ENCODE assay signal across 18 cellular contexts in the genomic region with DNA sequence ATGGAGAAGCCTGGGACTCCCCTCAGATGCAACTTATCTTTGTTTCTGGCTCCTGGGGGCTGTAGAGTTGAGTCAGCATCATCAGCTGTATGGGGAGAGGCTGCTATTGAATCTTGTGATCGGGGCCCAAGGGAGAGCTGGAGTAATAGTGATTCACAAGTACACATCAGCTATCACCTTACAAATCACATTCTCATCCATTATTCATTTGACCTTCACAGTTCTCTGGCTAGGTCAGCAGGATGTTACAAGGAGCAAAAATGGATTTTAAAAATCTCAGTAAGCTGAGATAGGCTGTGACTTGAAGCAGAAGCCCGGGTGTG.
DNase-seq lines count a peak whose midpoint lies in the region; ATAC-seq and TF ChIP-seq lines count a peak whose summit lies in the region.
"Had no signal": no experiment of that assay in that cellular context is flagged by ENCODE, and none has a peak within 500 bp of the region (broad histone marks: within the 10 kb centered on the region; RNA-seq: fewer than 3 reads in every experiment).

No MANE protein-coding gene starts in this region.

- TF ChIP-seq CTCF in IMR-90 (conservative IDR thresholded peaks at IDR 0.05; ENCODE audit: low read depth, low read length) (no peak), brain microvascular endothelial cell (IDR thresholded peaks at IDR 0.05; ENCODE audit: low read depth, low read length, missing control alignments) (no peak), coronary artery (IDR thresholded peaks at IDR 0.05) (no peak)

- CTCF ChIA-PET in IMR-90 (lab: Yijun Ruan, JAX), result interaction anchor here (0.9 to 1.5 kb wide), 3 partner anchors 10 to 547 kb away, joined by 3 to 6 read pairs (median 3); no protein-coding TSS in a partner anchor

- H3K56ac ChIP-seq in IMR-90 (ENCODE audit: extremely low read depth, insufficient read depth, low read length), result no peak overlapping the region

- no CpG with 5 or more reads among the region's 2 CpGs for WGBS in IMR-90 (ENCODE audit: extremely low coverage in 2 of 2, insufficient read length in 1 of 2), 2 experiments
- WGBS in mesenchymal stem cell, result 95% methylated on average over 1 of the region's 2 CpGs

- dilution Hi-C loops in IMR-90 (cut with HindIII; ENCODE audit: low sequenced_read_pairs, unreplicated experiment), result no loop called here

- no peak for TF ChIP-seq POLR2A in IMR-90 (IDR thresholded peaks at IDR 0.05; ENCODE audit: low read depth, low read length)

- DNase-seq in AG20443 (ENCODE audit: low spot score) (peak; percentile 46), IMR-90 (peak; percentile 62), brain microvascular endothelial cell (peak; percentile 24), mesenchymal stem cell (peak; percentile 20), coronary artery (ENCODE audit: low spot score) (no peak), NAMALWA (ENCODE audit: low spot score) (no peak), Ammon's horn (ENCODE audit: low spot score) (no peak), hepatic stellate cell (ENCODE audit: low spot score) (no peak)
- DNase-seq: DND-41; foreskin melanocyte; immature natural killer cell; NCI-H1048; NCI-H510A; posterior cingulate gyrus; stimulated activated CD8-positive, alpha-beta memory T cell treated with anti-CD3 and anti-CD28 coated beads, Interleukin-4, amount 100 ng/mL, for 48 hours had no signal

- H3K9me3 ChIP-seq in IMR-90 (ENCODE audit: control insufficient read depth, insufficient read depth, low read length) (no peaks in the 10 kb centered on the region), mesenchymal stem cell (ENCODE audit: control insufficient read depth, low read length) (peaks cover 4% of the 10 kb centered on the region)
- H3K9me3 ChIP-seq: tibial nerve had no signal

- H2AK5ac ChIP-seq in IMR-90 (ENCODE audit: low read depth, low read length) (no peak overlapping the region), mesenchymal stem cell (ENCODE audit: low read length, severe bottlenecking) (no peak overlapping the region)

- H3K4me3 ChIP-seq in IMR-90 (ENCODE audit: insufficient read depth, low read depth, low read length) (no peak overlapping the region), brain microvascular endothelial cell (ENCODE audit: low read depth, low read length) (no peak overlapping the region), mesenchymal stem cell (ENCODE audit: insufficient read depth in 1 of 2, low read depth in 1 of 2, low read length in 2 of 2) (peak overlapping the region in 1 of 2 experiments; percentile 20), coronary artery (no peak overlapping the region)
- H3K4me3 ChIP-seq: BLaER1 treated with 17β-estradiol and CSF1 and Interleukin-3, amounts not matched to agents 10 nM and 100 nM; GM12878; tibial nerve had no signal

- H3K27me3 ChIP-seq in IMR-90 (ENCODE audit: control insufficient read depth, insufficient read depth, low read length), result peaks cover 36% of the 10 kb centered on the region
- H3K27me3 ChIP-seq in brain microvascular endothelial cell (replicated peaks), result peaks cover 7% of the 10 kb centered on the region
- H3K27me3 ChIP-seq in mesenchymal stem cell (ENCODE audit: control insufficient read depth in 1 of 2, insufficient read depth in 1 of 2, low read length in 2 of 2), result peaks cover 21 to 37% of the 10 kb centered on the region in 2 experiments
- H3K27me3 ChIP-seq: BLaER1 treated with 17β-estradiol and CSF1 and Interleukin-3, amounts not matched to agents 10 nM and 100 nM; tibial nerve had no signal

- H2BK12ac ChIP-seq in mesenchymal stem cell (ENCODE audit: low read length in 2 of 2), result no peak overlapping the region

- no peak overlapping the region for H3K4ac ChIP-seq in IMR-90 (ENCODE audit: low read depth, low read length)
- no peak overlapping the region for H3K4ac ChIP-seq in mesenchymal stem cell (ENCODE audit: low read depth in 1 of 2, low read length in 2 of 2)

- no peaks in the 10 kb centered on the region for H3K4me1 ChIP-seq in IMR-90 (ENCODE audit: control insufficient read depth, insufficient read depth, low read length)
- peaks cover 3% of the 10 kb centered on the region for H3K4me1 ChIP-seq in mesenchymal stem cell (ENCODE audit: control insufficient read depth, insufficient read depth, low read depth, low read length)
- H3K4me1 ChIP-seq: BLaER1 treated with 17β-estradiol and CSF1 and Interleukin-3, amounts not matched to agents 10 nM and 100 nM; tibial nerve had no signal

- POLR2A ChIA-PET in IMR-90 (lab: Charles Lee; ENCODE audit: unreplicated experiment), result no interaction called here

- no peaks in the 10 kb centered on the region for H3K9me1 ChIP-seq in IMR-90 (ENCODE audit: insufficient read depth, low read length)

- H2AFZ ChIP-seq in IMR-90 (replicated peaks; ENCODE audit: low read length, poor library complexity) (no peak overlapping the region), mesenchymal stem cell (ENCODE audit: low read depth, low read length) (no peak overlapping the region)

- H3K4me2 ChIP-seq in IMR-90 (ENCODE audit: low read depth, low read length) (no peak overlapping the region), mesenchymal stem cell (ENCODE audit: low read length, poor library complexity, severe bottlenecking) (no peak overlapping the region)
- H3K4me2 ChIP-seq: BLaER1 treated with 17β-estradiol and CSF1 and Interleukin-3, amounts not matched to agents 10 nM and 100 nM had no signal

- H4K8ac ChIP-seq in IMR-90 (ENCODE audit: low read depth in 2 of 2, low read length in 2 of 2) (no peak overlapping the region), mesenchymal stem cell (ENCODE audit: low read length) (no peak overlapping the region)

- no peak overlapping the region for H3K23ac ChIP-seq in IMR-90 (ENCODE audit: low read depth, low read length)
- H3K23ac ChIP-seq in mesenchymal stem cell (ENCODE audit: low read length in 2 of 2), result no peak overlapping the region

- no peak overlapping the region for H2BK20ac ChIP-seq in IMR-90 (ENCODE audit: low read depth, low read length)

- peak; percentile 24; the same call in 1 of the 2 replicates for ATAC-seq in IMR-90 (ENCODE audit: low read depth)
- ATAC-seq: GM12878 had no signal

- H2BK15ac ChIP-seq in IMR-90 (ENCODE audit: low read depth, low read length) (no peak overlapping the region), mesenchymal stem cell (ENCODE audit: low read depth, poor library complexity, severe bottlenecking) (no peak overlapping the region)

- H2AK9ac ChIP-seq in IMR-90 (replicated peaks; ENCODE audit: low read depth, low read length, poor library complexity), result no peak overlapping the region

- in situ Hi-C loops in IMR-90 (cut with MboI; ENCODE audit: low sequenced_read_pairs) (no loop called here), brain microvascular endothelial cell (cut with HindIII; ENCODE audit: low pct_ligation_motif_present, low sequenced_read_pairs) (loop anchor here (25.0 kb wide), 1 partner anchor 544 kb away; no protein-coding TSS in a partner anchor)

- BruUV-seq in IMR-90 (replicated peaks; lab: Mats Ljungman, UMichigan), result no TSS peak

- H4K91ac ChIP-seq in IMR-90 (ENCODE audit: insufficient read depth, low read depth, low read length) (no peak overlapping the region), mesenchymal stem cell (ENCODE audit: low read length) (no peak overlapping the region)

- H3K14ac ChIP-seq in IMR-90 (replicated peaks; ENCODE audit: low read depth, low read length) (no peak overlapping the region), mesenchymal stem cell (ENCODE audit: low read length in 2 of 2) (no peak overlapping the region)

- H2BK120ac ChIP-seq in IMR-90 (ENCODE audit: low read depth, low read length), result no peak overlapping the region
- no peak overlapping the region for H2BK120ac ChIP-seq in mesenchymal stem cell (ENCODE audit: low read depth, low read length)

- H3K18ac ChIP-seq in IMR-90 (ENCODE audit: low read depth, low read length) (no peak overlapping the region), mesenchymal stem cell (ENCODE audit: low read depth in 1 of 2, low read length in 2 of 2) (no peak overlapping the region)

- H4K5ac ChIP-seq in IMR-90 (ENCODE audit: low read depth, low read length), result no peak overlapping the region

- H3K79me1 ChIP-seq in IMR-90 (ENCODE audit: low read depth in 1 of 2, low read length in 2 of 2) (no peaks in the 10 kb centered on the region), mesenchymal stem cell (replicated peaks; ENCODE audit: low read length, poor library complexity, severe bottlenecking) (no peaks in the 10 kb centered on the region)

- no peak overlapping the region for H3K27ac ChIP-seq in IMR-90 (ENCODE audit: insufficient read depth, low read length)
- H3K27ac ChIP-seq in brain microvascular endothelial cell, result no peak overlapping the region
- no peak overlapping the region for H3K27ac ChIP-seq in mesenchymal stem cell (ENCODE audit: low read length, poor library complexity, severe bottlenecking)
- H3K27ac ChIP-seq in coronary artery, result no peak overlapping the region
- H3K27ac ChIP-seq: BLaER1 treated with 17β-estradiol and CSF1 and Interleukin-3, amounts not matched to agents 10 nM and 100 nM; tibial nerve had no signal

- TF ChIP-seq RAD21 in IMR-90 (IDR thresholded peaks at IDR 0.05; ENCODE audit: low read length), result no peak

- H3K9ac ChIP-seq in IMR-90 (ENCODE audit: low read depth, low read length), result no peak overlapping the region
- peak overlapping the region; percentile 77 for H3K9ac ChIP-seq in mesenchymal stem cell (ENCODE audit: low read length)
- H3K9ac ChIP-seq: BLaER1 treated with 17β-estradiol and CSF1 and Interleukin-3, amounts not matched to agents 10 nM and 100 nM had no signal

- no peaks in the 10 kb centered on the region for H4K20me1 ChIP-seq in IMR-90 (ENCODE audit: insufficient read depth, low read length)
- H4K20me1 ChIP-seq: BLaER1 treated with 17β-estradiol and CSF1 and Interleukin-3, amounts not matched to agents 10 nM and 100 nM had no signal

- H3K36me3 ChIP-seq in IMR-90 (ENCODE audit: control insufficient read depth, insufficient read depth, low read length) (no peaks in the 10 kb centered on the region), brain microvascular endothelial cell (replicated peaks) (no peaks in the 10 kb centered on the region), mesenchymal stem cell (ENCODE audit: control insufficient read depth in 1 of 2, insufficient read depth in 2 of 2, low read depth in 1 of 2, low read length in 2 of 2) (no peaks in the 10 kb centered on the region)
- H3K36me3 ChIP-seq: BLaER1 treated with 17β-estradiol and CSF1 and Interleukin-3, amounts not matched to agents 10 nM and 100 nM; tibial nerve had no signal

- H2BK5ac ChIP-seq in IMR-90 (ENCODE audit: low read depth, low read length, poor library complexity, severe bottlenecking), result no peak overlapping the region
- H2BK5ac ChIP-seq in mesenchymal stem cell (ENCODE audit: low read depth, low read length, poor library complexity, severe bottlenecking), result no peak overlapping the region

- intact Hi-C loops in IMR-90 (cut with micrococcal nuclease), result no loop called here

TF ChIP-seq in IMR-90, 13 proteins besides CTCF, POLR2A, EP300 and RAD21 (continues in another document):
- TF ChIP-seq RFX5 (IDR thresholded peaks at IDR 0.05; ENCODE audit: low read depth, low read length), result no peak
- no peak for TF ChIP-seq BHLHE40 (IDR thresholded peaks at IDR 0.05; ENCODE audit: low read depth, low read length)
- no peak for TF ChIP-seq CEBPB (IDR thresholded peaks at IDR 0.05; ENCODE audit: low read depth, low read length)
- TF ChIP-seq NFE2L2 (IDR thresholded peaks at IDR 0.05; ENCODE audit: low read depth, low read length), result no peak
- TF ChIP-seq MAZ (IDR thresholded peaks at IDR 0.05; ENCODE audit: borderline replicate concordance, low read depth, low read length), result no peak

Comparison
In these comparisons a context has a peak if more than half of its experiments do, and no peak if none do; other contexts are left out.
1. DNase-seq: peak in AG20443 (single experiment), IMR-90 (single experiment), brain microvascular endothelial cell (single experiment) and mesenchymal stem cell (single experiment); none in coronary artery (single experiment), NAMALWA (single experiment), Ammon's horn (single experiment) and hepatic stellate cell (single experiment).